In the genomic region with DNA sequence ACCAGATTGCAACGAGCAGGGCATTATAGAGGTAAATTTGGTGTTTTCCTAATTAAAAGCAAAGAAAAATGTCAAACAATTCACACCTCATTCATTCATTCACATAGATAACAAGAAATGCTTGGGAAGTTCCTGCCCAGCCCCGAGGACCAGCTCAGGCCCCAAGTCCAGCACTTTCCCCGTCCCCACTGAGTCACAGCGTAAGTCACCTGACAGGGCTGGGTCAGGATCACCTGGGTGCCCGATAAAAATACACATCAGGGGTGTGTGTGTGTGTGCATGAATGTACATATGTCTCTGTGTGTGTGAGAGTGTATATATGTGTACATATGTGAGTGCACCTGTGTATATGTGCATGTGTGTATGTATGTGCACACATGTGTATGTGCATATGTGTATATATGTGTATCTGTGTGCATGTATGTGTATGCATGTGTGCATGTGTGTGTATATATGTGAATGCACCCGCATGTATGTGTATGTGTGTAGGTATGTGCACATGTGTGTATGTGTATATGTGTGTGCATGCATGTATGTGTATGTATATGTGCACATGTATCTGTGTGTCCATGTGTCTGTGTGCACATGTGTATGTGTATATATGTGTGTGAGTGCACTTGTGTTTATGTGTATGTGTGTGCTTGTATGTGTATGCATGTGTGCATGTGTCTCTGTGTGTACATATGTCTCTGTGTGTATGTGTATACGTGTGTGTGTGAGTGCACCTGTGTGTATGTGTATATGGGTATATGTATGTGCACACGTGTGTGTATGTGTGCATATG, we compare ENCODE assay signal across 25 cellular contexts. TPM values are rescaled to one million over a fixed set of nuclear protein-coding genes. Genes with fewer than 3 reads are reported as not detected.
"Had no signal": no experiment of that assay in that cellular context is flagged by ENCODE, and none has a peak within 500 bp of the region (broad histone marks: within the 10 kb centered on the region; RNA-seq: fewer than 3 reads in every experiment).

No MANE protein-coding gene starts in this region.

- DNase-seq: activated B cell treated with CpG ODN at 0.5 μM for 24 hours; activated CD4-positive, alpha-beta T cell treated with anti-CD3 and anti-CD28 coated beads for 4 hours; activated CD8-positive, alpha-beta T cell treated with anti-CD3 and anti-CD28 coated beads for 36 hours; activated naive CD4-positive, alpha-beta T cell; activated naive CD8-positive, alpha-beta T cell treated with anti-CD3 and anti-CD28 coated beads for 36 hours; activated T-cell treated with anti-CD3 and anti-CD28 coated beads, Interleukin-2, amount 50 U/mL, for 1 hour; amniotic stem cell; caudate nucleus; endodermal cell; heart right ventricle; immature natural killer cell; mesendoderm; naive thymus-derived CD4-positive, alpha-beta T cell; ovary; stimulated activated CD4-positive, alpha-beta T cell treated with anti-CD3 and anti-CD28 coated beads, Interleukin-4, amount 100 ng/mL, for 1 hour; T-cell; upper lobe of right lung had no signal

- H3K4me1 Mint-ChIP-seq: activated naive CD8-positive, alpha-beta T cell treated with anti-CD3 and anti-CD28 coated beads for 36 hours; activated T-helper 17 cell treated with anti-CD3 and anti-CD28 coated beads, Interleukin-2, amount 50 U/mL, for 72 hours; immature natural killer cell; stimulated activated effector memory CD8-positive, alpha-beta T cell treated with anti-CD3 and anti-CD28 coated beads, Interleukin-12 subunit alpha, Interleukin-12 subunit beta, amount 100 ng/mL, for 72 hours had no signal

- H3K27ac ChIP-seq: esophagus muscularis mucosa, gastroesophageal sphincter, ovary, thoracic aorta, upper lobe of right lung had no signal

- H3K36me3 ChIP-seq: esophagus muscularis mucosa, gastroesophageal sphincter, heart right ventricle, ovary, thoracic aorta, upper lobe of right lung had no signal

- H3K4me2 ChIP-seq: smooth muscle cell had no signal

- H3K36me3 Mint-ChIP-seq: activated naive CD8-positive, alpha-beta T cell treated with anti-CD3 and anti-CD28 coated beads for 36 hours; immature natural killer cell; naive thymus-derived CD4-positive, alpha-beta T cell; stimulated activated effector memory CD8-positive, alpha-beta T cell treated with anti-CD3 and anti-CD28 coated beads, Interleukin-12 subunit alpha, Interleukin-12 subunit beta, amount 100 ng/mL, for 72 hours; T-cell had no signal

- H3K27ac Mint-ChIP-seq: activated B cell treated with CpG ODN at 0.5 μM for 24 hours; activated CD8-positive, alpha-beta T cell treated with anti-CD3 and anti-CD28 coated beads for 36 hours; activated naive CD8-positive, alpha-beta T cell treated with anti-CD3 and anti-CD28 coated beads for 36 hours; activated T-helper 17 cell treated with anti-CD3 and anti-CD28 coated beads, Interleukin-2, amount 50 U/mL, for 72 hours; endodermal cell; naive thymus-derived CD4-positive, alpha-beta T cell; stimulated activated effector memory CD8-positive, alpha-beta T cell treated with anti-CD3 and anti-CD28 coated beads, Interleukin-12 subunit alpha, Interleukin-12 subunit beta, amount 100 ng/mL, for 72 hours; T-cell had no signal

- H3K27me3 ChIP-seq: esophagus muscularis mucosa, heart right ventricle, ovary, upper lobe of right lung had no signal

- H3K9me3 ChIP-seq: esophagus muscularis mucosa, gastroesophageal sphincter, heart right ventricle, ovary, thoracic aorta, upper lobe of right lung had no signal

- ATAC-seq: activated CD8-positive, alpha-beta T cell treated with anti-CD3 and anti-CD28 coated beads for 36 hours; activated T-helper 17 cell treated with anti-CD3 and anti-CD28 coated beads, Interleukin-2, amount 50 U/mL, for 72 hours; gastroesophageal sphincter; heart right ventricle; naive thymus-derived CD4-positive, alpha-beta T cell; sciatic nerve; stimulated activated effector memory CD8-positive, alpha-beta T cell treated with anti-CD3 and anti-CD28 coated beads, Interleukin-12 subunit alpha, Interleukin-12 subunit beta, amount 100 ng/mL, for 72 hours; T-cell; upper lobe of right lung had no signal

- H3K27me3 Mint-ChIP-seq: activated B cell treated with CpG ODN at 0.5 μM for 24 hours; activated CD8-positive, alpha-beta T cell treated with anti-CD3 and anti-CD28 coated beads for 36 hours; activated naive CD8-positive, alpha-beta T cell treated with anti-CD3 and anti-CD28 coated beads for 36 hours; activated T-helper 17 cell treated with anti-CD3 and anti-CD28 coated beads, Interleukin-2, amount 50 U/mL, for 72 hours; naive thymus-derived CD4-positive, alpha-beta T cell; T-cell had no signal

- H3K9me3 Mint-ChIP-seq: activated B cell treated with CpG ODN at 0.5 μM for 24 hours; activated CD8-positive, alpha-beta T cell treated with anti-CD3 and anti-CD28 coated beads for 36 hours; activated naive CD8-positive, alpha-beta T cell treated with anti-CD3 and anti-CD28 coated beads for 36 hours; activated T-helper 17 cell treated with anti-CD3 and anti-CD28 coated beads, Interleukin-2, amount 50 U/mL, for 72 hours; endodermal cell; immature natural killer cell; naive thymus-derived CD4-positive, alpha-beta T cell; stimulated activated effector memory CD8-positive, alpha-beta T cell treated with anti-CD3 and anti-CD28 coated beads, Interleukin-12 subunit alpha, Interleukin-12 subunit beta, amount 100 ng/mL, for 72 hours; T-cell had no signal

- H3K4me3 Mint-ChIP-seq: activated B cell treated with CpG ODN at 0.5 μM for 24 hours; activated CD8-positive, alpha-beta T cell treated with anti-CD3 and anti-CD28 coated beads for 36 hours; activated naive CD8-positive, alpha-beta T cell treated with anti-CD3 and anti-CD28 coated beads for 36 hours; activated T-helper 17 cell treated with anti-CD3 and anti-CD28 coated beads, Interleukin-2, amount 50 U/mL, for 72 hours; endodermal cell; immature natural killer cell; naive thymus-derived CD4-positive, alpha-beta T cell; stimulated activated effector memory CD8-positive, alpha-beta T cell treated with anti-CD3 and anti-CD28 coated beads, Interleukin-12 subunit alpha, Interleukin-12 subunit beta, amount 100 ng/mL, for 72 hours; T-cell had no signal

- FAIRE-seq: colon had no signal

- H3K4me3 ChIP-seq: esophagus muscularis mucosa, gastroesophageal sphincter, heart right ventricle, ovary, smooth muscle cell, thoracic aorta, upper lobe of right lung had no signal

RNA-seq across cellular contexts. Expression of gene ABLIM2, which starts 21.9 kb away (rescaled TPM):
- total RNA-seq: smooth muscle cell had no signal
